8 cellular contexts compared by ENCODE assay signal in genomic region chr1:46247433-46248121, GRCh38. TPM values are rescaled to one million over a fixed set of nuclear protein-coding genes. Genes with fewer than 3 reads are reported as not detected.
DNase-seq lines count a peak whose midpoint lies in the region; ATAC-seq and TF ChIP-seq lines count a peak whose summit lies in the region.

TSS of gene RAD54L (plus strand) at chr1:46247763. CDS start at chr1:46248406, 643 bp downstream.

- H3K36me3 Mint-ChIP-seq in activated T-helper 2 cell treated with anti-CD3 and anti-CD28 coated beads, Interferon-gamma antibody, Interleukin-2, Interleukin-4, amounts not matched to agents 10 μg/mL and 5 μg/mL and 100 μg/mL, durations not matched to agents 14 hours and 24 hours and 36 hours (ENCODE audit: low read depth): peaks cover 25% of the 10 kb centered on the region
- peaks cover 13% of the 10 kb centered on the region for H3K36me3 Mint-ChIP-seq in nephron (ENCODE audit: low read depth)

- no peak for TF ChIP-seq CTCF in fibroblast of pulmonary artery (IDR thresholded peaks at IDR 0.05; ENCODE audit: low read length, missing control alignments)
- TF ChIP-seq CTCF in nephron (IDR thresholded peaks at IDR 0.05; ENCODE audit: unreplicated experiment in 3 of 3): no peak

- intact Hi-C loops in activated T-helper 2 cell treated with anti-CD3 and anti-CD28 coated beads, Interferon-gamma antibody, Interleukin-2, Interleukin-4, amounts not matched to agents 10 μg/mL and 5 μg/mL and 100 μg/mL, durations not matched to agents 14 hours and 24 hours and 36 hours (cut with micrococcal nuclease): loop anchor here (1.0 to 5.0 kb wide), 4 partner anchors 56 to 1449 kb away; partner anchors contain the start of genes LRRC41, NASP, NSUN4 and UQCRH

- H3K27me3 Mint-ChIP-seq in activated T-helper 2 cell treated with anti-CD3 and anti-CD28 coated beads, Interferon-gamma antibody, Interleukin-2, Interleukin-4, amounts not matched to agents 10 μg/mL and 5 μg/mL and 100 μg/mL, durations not matched to agents 14 hours and 24 hours and 36 hours (ENCODE audit: low read depth): no peaks in the 10 kb centered on the region
- H3K27me3 Mint-ChIP-seq in nephron (ENCODE audit: low read depth): no peaks in the 10 kb centered on the region

- peak; percentile 90 for TF ChIP-seq POLR2A in Raji (IDR thresholded peaks at IDR 0.05; ENCODE audit: insufficient read depth, low read depth, low read length)

- peaks cover 15% of the 10 kb centered on the region for H3K36me3 ChIP-seq in H7 (replicated peaks; ENCODE audit: control insufficient read depth, insufficient read depth, low read length)

- no peaks in the 10 kb centered on the region for H3K9me3 Mint-ChIP-seq in activated T-helper 2 cell treated with anti-CD3 and anti-CD28 coated beads, Interferon-gamma antibody, Interleukin-2, Interleukin-4, amounts not matched to agents 10 μg/mL and 5 μg/mL and 100 μg/mL, durations not matched to agents 14 hours and 24 hours and 36 hours
- H3K9me3 Mint-ChIP-seq in nephron: peaks cover 5% of the 10 kb centered on the region

- H3K4me3 ChIP-seq in H7 (ENCODE audit: insufficient read depth, low read depth, low read length) (peak within 1 kb of the TSS; percentile 66), fibroblast of pulmonary artery (replicated peaks; ENCODE audit: low read depth, low read length) (peak within 1 kb of the TSS; percentile 85)

- H3K27ac Mint-ChIP-seq in activated T-helper 2 cell treated with anti-CD3 and anti-CD28 coated beads, Interferon-gamma antibody, Interleukin-2, Interleukin-4, amounts not matched to agents 10 μg/mL and 5 μg/mL and 100 μg/mL, durations not matched to agents 14 hours and 24 hours and 36 hours: peak within 1 kb of the TSS; percentile 97
- peak within 1 kb of the TSS; percentile 88 to 94 (median 91) for H3K27ac Mint-ChIP-seq in nephron

- peak; percentile 96 for ATAC-seq in stimulated activated naive CD8-positive, alpha-beta T cell treated with anti-CD3 and anti-CD28 coated beads, Interleukin-15, Interleukin-2, amounts not matched to agents 100 U/mL and 50 U/mL, for 24 hours

- no peaks in the 10 kb centered on the region for H3K27me3 ChIP-seq in H7 (ENCODE audit: control insufficient read depth, insufficient read depth, low read length)

- DNase-seq in ELR (ENCODE audit: low read depth) (peak; percentile 100), H7 (peak; percentile 99), M059J (ENCODE audit: low read depth) (peak; percentile 99), fibroblast of pulmonary artery (ENCODE audit: low read depth) (peak; percentile 99)
- DNase-seq in activated T-helper 2 cell treated with anti-CD3 and anti-CD28 coated beads, Interferon-gamma antibody, Interleukin-2, Interleukin-4, amounts not matched to agents 10 μg/mL and 5 μg/mL and 100 μg/mL, durations not matched to agents 14 hours and 24 hours and 36 hours (ENCODE audit: low spot score): peak; percentile 97
- peak; percentile 97 for DNase-seq in stimulated activated naive CD8-positive, alpha-beta T cell treated with anti-CD3 and anti-CD28 coated beads, Interleukin-15, Interleukin-2, amounts not matched to agents 100 U/mL and 50 U/mL, for 24 hours

- H3K4me1 Mint-ChIP-seq in activated T-helper 2 cell treated with anti-CD3 and anti-CD28 coated beads, Interferon-gamma antibody, Interleukin-2, Interleukin-4, amounts not matched to agents 10 μg/mL and 5 μg/mL and 100 μg/mL, durations not matched to agents 14 hours and 24 hours and 36 hours (ENCODE audit: low read depth): peaks cover 32% of the 10 kb centered on the region
- peaks cover 15% of the 10 kb centered on the region for H3K4me1 Mint-ChIP-seq in nephron

- H3K4me3 Mint-ChIP-seq in activated T-helper 2 cell treated with anti-CD3 and anti-CD28 coated beads, Interferon-gamma antibody, Interleukin-2, Interleukin-4, amounts not matched to agents 10 μg/mL and 5 μg/mL and 100 μg/mL, durations not matched to agents 14 hours and 24 hours and 36 hours (ENCODE audit: low read depth): peak within 1 kb of the TSS; percentile 98
- peak within 1 kb of the TSS; percentile 91 to 94 (median 94) for H3K4me3 Mint-ChIP-seq in nephron

RNA-seq across cellular contexts. Expression of gene RAD54L, which starts in this region (rescaled TPM):
- total RNA-seq in H7 (2014; rRNA removed; shearing (Covaris generic)): 42.2 and 46.7 TPM in 2 replicates
- total RNA-seq in M059J (2014; rRNA removed; shearing (Covaris generic)): 9.8 and 24.2 TPM in 2 replicates
- 48.0 and 49.0 TPM in 2 replicates for total RNA-seq in activated T-helper 2 cell treated with anti-CD3 and anti-CD28 coated beads, Interferon-gamma antibody, Interleukin-2, Interleukin-4, amounts not matched to agents 10 μg/mL and 5 μg/mL and 100 μg/mL, durations not matched to agents 14 hours and 24 hours and 36 hours

Comparison
In these comparisons a context has a peak if more than half of its experiments do, and no peak if none do; other contexts are left out.
1. Peak in every context shown above with its lines: DNase-seq, ATAC-seq and H3K4me3 ChIP-seq.